16 cellular contexts compared by ENCODE assay signal in the genomic region with DNA sequence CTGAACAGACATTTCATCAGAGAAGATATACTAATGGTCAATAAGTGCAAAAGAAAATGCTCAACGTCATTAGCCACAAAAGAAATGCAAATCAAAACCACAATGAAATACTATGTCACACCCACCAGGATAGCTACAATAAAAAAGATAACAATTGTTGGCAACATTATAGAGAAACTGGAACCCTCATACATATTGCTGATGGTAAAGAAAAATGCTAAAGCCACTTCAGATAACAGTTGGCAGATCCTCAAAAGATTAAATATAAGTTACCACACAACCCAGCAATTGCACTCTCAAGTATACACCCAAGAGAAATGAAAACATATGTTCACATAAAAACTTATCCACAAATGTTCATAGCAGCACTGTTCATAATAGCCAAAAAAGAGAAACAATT. TPM values are rescaled to one million over a fixed set of nuclear protein-coding genes. Genes with fewer than 3 reads are reported as not detected.
A peak's percentile ranks its signal among the peaks of the same experiment; 100 is the strongest.
DNase-seq lines count a peak whose midpoint lies in the region; ATAC-seq and TF ChIP-seq lines count a peak whose summit lies in the region.
"Had no signal": no experiment of that assay in that cellular context is flagged by ENCODE, and none has a peak within 500 bp of the region (broad histone marks: within the 10 kb centered on the region; RNA-seq: fewer than 3 reads in every experiment).

No MANE protein-coding gene starts in this region.

- H3K27me3 Mint-ChIP-seq in naive thymus-derived CD8-positive, alpha-beta T cell = no peaks in the 10 kb centered on the region

- no TSS peak for BruUV-seq in mammary epithelial cell (replicated peaks; lab: Mats Ljungman, UMichigan)

- H2AFZ ChIP-seq in smooth muscle cell (ENCODE audit: low read depth) (no peak overlapping the region), mammary epithelial cell (ENCODE audit: low read depth, low read length) (no peak overlapping the region)

- peak; percentile 17 to 40 for ATAC-seq in naive thymus-derived CD8-positive, alpha-beta T cell
- no peak for ATAC-seq in Right ventricle myocardium inferior

- H3K4me3 Mint-ChIP-seq in naive thymus-derived CD8-positive, alpha-beta T cell = peak overlapping the region in 3 of 10 donors; percentile 2 to 34 (median 7)

- CTCF ChIA-PET in mammary epithelial cell (lab: Charles Lee; ENCODE audit: low non-redundant PET) = no interaction called here

- H3K4me2 ChIP-seq in smooth muscle cell (no peak overlapping the region), mammary epithelial cell (ENCODE audit: insufficient read depth, low read depth, low read length) (no peak overlapping the region)

- H4K20me1 ChIP-seq in smooth muscle cell (ENCODE audit: low read depth) = peaks cover 78% of the 10 kb centered on the region
- H4K20me1 ChIP-seq in mammary epithelial cell (ENCODE audit: insufficient read depth, low read length) = peaks cover 1% of the 10 kb centered on the region

- intact Hi-C loops in mammary epithelial cell (cut with micrococcal nuclease) = no loop called here
- intact Hi-C loops in Right ventricle myocardium inferior (cut with DNase I) = no loop called here

- H3F3A ChIP-seq in smooth muscle cell (ENCODE audit: low read depth) = no peaks in the 10 kb centered on the region

- H3K27me3 ChIP-seq in adipocyte (replicated peaks; ENCODE audit: control insufficient read depth, insufficient read depth, low read length) = no peaks in the 10 kb centered on the region
- no peaks in the 10 kb centered on the region for H3K27me3 ChIP-seq in smooth muscle cell (ENCODE audit: low read depth)
- H3K27me3 ChIP-seq in mammary epithelial cell (ENCODE audit: insufficient read depth, low read length) = no peaks in the 10 kb centered on the region
- H3K27me3 ChIP-seq: BLaER1 treated with 17β-estradiol and CSF1 and Interleukin-3, amounts not matched to agents 10 nM and 100 nM; thyroid gland had no signal

- H3K4me1 Mint-ChIP-seq in naive thymus-derived CD8-positive, alpha-beta T cell = peaks cover 20 to 71% (median 59%) of the 10 kb centered on the region in 4 donors

- H3K4me3 ChIP-seq in adipocyte (ENCODE audit: low read length) (no peak overlapping the region), smooth muscle cell (no peak overlapping the region), mammary epithelial cell (replicated peaks in 1 of 3; ENCODE audit: insufficient read depth in 1 of 3, low read depth in 2 of 3, low read length in 3 of 3) (no peak overlapping the region)
- H3K4me3 ChIP-seq: BLaER1 treated with 17β-estradiol and CSF1 and Interleukin-3, amounts not matched to agents 10 nM and 100 nM; thyroid gland had no signal

- H3K79me2 ChIP-seq in smooth muscle cell (ENCODE audit: low read depth) (peaks cover 97% of the 10 kb centered on the region), mammary epithelial cell (ENCODE audit: insufficient read depth, low read length) (peaks cover 94% of the 10 kb centered on the region)

- peaks cover 3% of the 10 kb centered on the region for H3K4me1 ChIP-seq in adipocyte (ENCODE audit: control insufficient read depth, insufficient read depth, low read length)
- H3K4me1 ChIP-seq in smooth muscle cell (ENCODE audit: low read depth) = no peaks in the 10 kb centered on the region
- no peaks in the 10 kb centered on the region for H3K4me1 ChIP-seq in mammary epithelial cell (ENCODE audit: insufficient read depth, low read length)
- H3K4me1 ChIP-seq: thyroid gland had no signal

- H3K9ac ChIP-seq in adipocyte (ENCODE audit: low read length) (no peak overlapping the region), smooth muscle cell (ENCODE audit: low read depth) (no peak overlapping the region), mammary epithelial cell (ENCODE audit: insufficient read depth, low read length) (no peak overlapping the region)
- H3K9ac ChIP-seq: BLaER1 treated with 17β-estradiol and CSF1 and Interleukin-3, amounts not matched to agents 10 nM and 100 nM had no signal

- H3K27ac ChIP-seq in smooth muscle cell (ENCODE audit: low read depth) (no peak overlapping the region), mammary epithelial cell (ENCODE audit: insufficient read depth, low read depth, low read length) (no peak overlapping the region)
- H3K27ac ChIP-seq: BLaER1 treated with 17β-estradiol and CSF1 and Interleukin-3, amounts not matched to agents 10 nM and 100 nM; thyroid gland had no signal

- peak overlapping the region in 9 of 10 donors; percentile 1 to 77 (median 41) for H3K27ac Mint-ChIP-seq in naive thymus-derived CD8-positive, alpha-beta T cell

- H3K9me3 Mint-ChIP-seq in naive thymus-derived CD8-positive, alpha-beta T cell = peaks cover 1 to 14% (median 7%) of the 10 kb centered on the region in 9 donors

- POLR2A ChIA-PET in naive thymus-derived CD8-positive, alpha-beta T cell (lab: Charles Lee) = interaction anchor here (0.5 kb wide), 1 partner anchor 67 kb away, joined by 3 read pairs; no protein-coding TSS in a partner anchor

- dilution Hi-C loops in mammary epithelial cell (cut with HindIII; ENCODE audit: low sequenced_read_pairs) = no loop called here

- peaks cover 12 to 33% (median 26%) of the 10 kb centered on the region in 3 donors for H3K36me3 Mint-ChIP-seq in naive thymus-derived CD8-positive, alpha-beta T cell

- no peak for TF ChIP-seq CTCF in smooth muscle cell (IDR thresholded peaks at IDR 0.05; ENCODE audit: borderline replicate concordance, insufficient read depth, poor library complexity, severe bottlenecking)
- no peak for TF ChIP-seq CTCF in mammary epithelial cell (conservative IDR thresholded peaks at IDR 0.05 in 1 of 2, IDR thresholded peaks at IDR 0.05 in 1 of 2; ENCODE audit: extremely low read depth in 1 of 2, insufficient read depth in 1 of 2, low read depth in 1 of 2, low read length in 2 of 2)

- peak; percentile 37 for DNase-seq in NCI-H2171 treated with DMSO at 0.1 percent for 48 hours (lab: John Stamatoyannopoulos, UW)
- no peak for DNase-seq in NCI-H2171 (lab: John Stamatoyannopoulos, UW)
- DNase-seq in NAMALWA (ENCODE audit: low spot score) = peak; percentile 20
- DNase-seq in adipocyte (ENCODE audit: low read depth) = peak; percentile 52
- no peak for DNase-seq in naive thymus-derived CD8-positive, alpha-beta T cell
- no peak for DNase-seq in smooth muscle cell (lab: John Stamatoyannopoulos, UW; ENCODE audit: unreplicated experiment)
- DNase-seq in mammary epithelial cell = no peak
- no peak for DNase-seq in Right ventricle myocardium inferior (ENCODE audit: missing footprints)
- DNase-seq: anterior cingulate cortex; cerebellar nuclear complex; effector memory CD4-positive, alpha-beta T cell; Kasumi-1; NCI-H1417 treated with DMSO at 0.1 percent for 48 hours; NK-92 treated with Interleukin-12 subunit alpha and Interleukin-12 subunit beta, amount 100 ng/mL, for 24 hours; thyroid gland had no signal

- H3K9me3 ChIP-seq in adipocyte (ENCODE audit: control insufficient read depth, low read length) (no peaks in the 10 kb centered on the region), smooth muscle cell (replicated peaks; ENCODE audit: low read depth) (no peaks in the 10 kb centered on the region), mammary epithelial cell (replicated peaks; ENCODE audit: insufficient read depth, low read length) (no peaks in the 10 kb centered on the region)
- H3K9me3 ChIP-seq: thyroid gland had no signal

- no peaks in the 10 kb centered on the region for H3K36me3 ChIP-seq in adipocyte (ENCODE audit: control insufficient read depth, insufficient read depth, low read length, severe bottlenecking)
- no peaks in the 10 kb centered on the region for H3K36me3 ChIP-seq in smooth muscle cell (ENCODE audit: low read depth)
- H3K36me3 ChIP-seq in mammary epithelial cell (ENCODE audit: insufficient read depth, low read length) = no peaks in the 10 kb centered on the region
- H3K36me3 ChIP-seq: thyroid gland had no signal

- 87% methylated on average over 1 of the region's 1 CpG for WGBS in smooth muscle cell (ENCODE audit: low lambda C conversion rate)
- 55% methylated on average over 1 of the region's 1 CpG for WGBS in mammary epithelial cell (ENCODE audit: low coverage, missing lambda C conversion rate)

- in situ Hi-C loops in mammary epithelial cell (cut with MboI; ENCODE audit: low sequenced_read_pairs in 2 of 2) = no loop called here

RNA-seq across cellular contexts. Expression of a gene that starts 20.8 kb away (rescaled TPM):
- 10 to 100 TPM; 57.5 to 58.6 TPM for total RNA-seq in naive thymus-derived CD8-positive, alpha-beta T cell
- 10 to 100 TPM; 18.2 to 32.2 (median 23.2) TPM for polyA plus RNA-seq in naive thymus-derived CD8-positive, alpha-beta T cell
- total RNA-seq in smooth muscle cell (30.5 and 35.9 TPM in 2 replicates), mammary epithelial cell (10 to 100 TPM; 32.8 to 43.8 TPM), Right ventricle myocardium inferior (14.5 TPM)
- polyA plus RNA-seq in smooth muscle cell (12.0 and 22.7 TPM in 2 replicates), mammary epithelial cell (16.4 TPM)
- 36.0 TPM for polyA minus RNA-seq in mammary epithelial cell

Comparison
In these comparisons a context has a peak if more than half of its experiments do, and no peak if none do; other contexts are left out.
1. DNase-seq: peak in NCI-H2171 treated with DMSO at 0.1 percent for 48 hours (single experiment), NAMALWA (single experiment) and adipocyte (single experiment); none in NCI-H2171 (single experiment), naive thymus-derived CD8-positive, alpha-beta T cell (0 of 10), smooth muscle cell (single experiment), mammary epithelial cell (single experiment) and Right ventricle myocardium inferior (single experiment).